In the genomic region with DNA sequence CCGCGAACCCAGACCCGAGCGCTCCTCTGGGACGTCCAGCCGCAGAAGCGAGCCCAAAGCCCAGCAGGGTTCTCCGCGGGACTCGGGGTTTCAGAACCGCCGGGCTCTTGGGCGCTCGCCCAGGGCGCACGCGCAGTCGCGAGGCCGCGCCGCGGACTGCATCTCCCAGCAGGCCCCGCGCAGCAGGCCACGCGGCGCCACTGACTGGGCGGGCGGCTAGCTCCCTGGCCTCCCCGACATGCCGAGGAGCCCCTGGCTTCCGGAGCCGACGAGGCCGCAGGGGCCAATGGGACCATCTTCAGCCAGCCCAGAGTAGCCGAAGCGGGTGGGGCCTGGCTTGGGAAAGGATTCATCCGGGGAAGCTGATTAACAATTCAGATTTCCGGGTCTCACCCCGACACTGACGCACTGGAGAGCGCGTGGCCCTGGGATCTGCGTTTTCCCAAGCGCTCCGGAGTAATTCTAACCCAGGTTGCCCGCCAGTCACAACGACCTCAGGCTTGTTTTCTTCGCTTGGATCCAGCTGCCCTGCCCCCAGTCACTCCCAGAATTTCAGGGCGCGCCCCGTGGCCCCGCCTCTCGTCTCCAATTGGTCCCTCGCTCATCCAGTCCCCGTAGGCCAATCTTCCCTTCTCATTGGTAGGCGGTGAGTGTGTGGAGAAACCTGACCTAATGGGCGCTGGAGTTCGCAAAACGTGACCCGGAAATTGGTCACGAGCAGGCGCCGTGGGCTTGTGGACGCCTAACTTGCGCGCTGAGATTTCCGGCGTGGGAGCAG, we compare ENCODE assay signal across 1 cellular context.
TF ChIP-seq lines count a peak whose summit lies in the region.

A gene (plus strand): TSS at position 745 of the 778 bp plus-strand sequence. CDS start 328 bp downstream, outside the sequence.

TF ChIP-seq in HepG2, 621 proteins besides CTCF, POLR2A, EP300 and RAD21 (continued from another document and continues in another):
- TF ChIP-seq, protein P1, sequence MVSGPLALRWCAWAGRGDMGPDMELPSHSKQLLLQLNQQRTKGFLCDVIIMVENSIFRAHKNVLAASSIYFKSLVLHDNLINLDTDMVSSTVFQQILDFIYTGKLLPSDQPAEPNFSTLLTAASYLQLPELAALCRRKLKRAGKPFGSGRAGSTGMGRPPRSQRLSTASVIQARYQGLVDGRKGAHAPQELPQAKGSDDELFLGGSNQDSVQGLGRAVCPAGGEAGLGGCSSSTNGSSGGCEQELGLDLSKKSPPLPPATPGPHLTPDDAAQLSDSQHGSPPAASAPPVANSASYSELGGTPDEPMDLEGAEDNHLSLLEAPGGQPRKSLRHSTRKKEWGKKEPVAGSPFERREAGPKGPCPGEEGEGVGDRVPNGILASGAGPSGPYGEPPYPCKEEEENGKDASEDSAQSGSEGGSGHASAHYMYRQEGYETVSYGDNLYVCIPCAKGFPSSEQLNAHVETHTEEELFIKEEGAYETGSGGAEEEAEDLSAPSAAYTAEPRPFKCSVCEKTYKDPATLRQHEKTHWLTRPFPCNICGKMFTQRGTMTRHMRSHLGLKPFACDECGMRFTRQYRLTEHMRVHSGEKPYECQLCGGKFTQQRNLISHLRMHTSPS (CRISPR knock-in tag; IDR thresholded peaks at IDR 0.05; ENCODE audit: low read depth) = no peak
- TF ChIP-seq ZNF234 (CRISPR knock-in tag; conservative IDR thresholded peaks at IDR 0.05) = peak; percentile 94
- TF ChIP-seq ETV5 (CRISPR knock-in tag; IDR thresholded peaks at IDR 0.05; ENCODE audit: borderline replicate concordance) = peak; percentile 84
- TF ChIP-seq TARDBP (CRISPR knock-in tag; IDR thresholded peaks at IDR 0.05) = peak; percentile 21
- TF ChIP-seq, protein P2, sequence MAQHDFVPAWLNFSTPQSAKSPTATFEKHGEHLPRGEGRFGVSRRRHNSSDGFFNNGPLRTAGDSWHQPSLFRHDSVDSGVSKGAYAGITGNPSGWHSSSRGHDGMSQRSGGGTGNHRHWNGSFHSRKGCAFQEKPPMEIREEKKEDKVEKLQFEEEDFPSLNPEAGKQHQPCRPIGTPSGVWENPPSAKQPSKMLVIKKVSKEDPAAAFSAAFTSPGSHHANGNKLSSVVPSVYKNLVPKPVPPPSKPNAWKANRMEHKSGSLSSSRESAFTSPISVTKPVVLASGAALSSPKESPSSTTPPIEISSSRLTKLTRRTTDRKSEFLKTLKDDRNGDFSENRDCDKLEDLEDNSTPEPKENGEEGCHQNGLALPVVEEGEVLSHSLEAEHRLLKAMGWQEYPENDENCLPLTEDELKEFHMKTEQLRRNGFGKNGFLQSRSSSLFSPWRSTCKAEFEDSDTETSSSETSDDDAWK (CRISPR knock-in tag; IDR thresholded peaks at IDR 0.05) = no peak
- no peak for TF ChIP-seq HIVEP1 (CRISPR knock-in tag; IDR thresholded peaks at IDR 0.05)
- TF ChIP-seq ZNF232 (CRISPR knock-in tag; IDR thresholded peaks at IDR 0.05; ENCODE audit: borderline replicate concordance) = 0 out of 2 replicates have a peak, but pooled peaks have one; percentile 56
- peak; percentile 75 for TF ChIP-seq TGIF2 (CRISPR knock-in tag; IDR thresholded peaks at IDR 0.05)
- peak; percentile 68; the same call in 1 of the 2 replicates for TF ChIP-seq ZNF225 (CRISPR knock-in tag; IDR thresholded peaks at IDR 0.05)
- TF ChIP-seq ZNF468 (CRISPR knock-in tag; IDR thresholded peaks at IDR 0.05) = no peak
- TF ChIP-seq TCF12 (IDR thresholded peaks at IDR 0.05) = no peak
- peak; percentile 69; the same call in 1 of the 2 replicates for TF ChIP-seq TCF12 (CRISPR knock-in tag; IDR thresholded peaks at IDR 0.05)
- TF ChIP-seq NFRKB (IDR thresholded peaks at IDR 0.05) = no peak
- TF ChIP-seq, protein P3, sequence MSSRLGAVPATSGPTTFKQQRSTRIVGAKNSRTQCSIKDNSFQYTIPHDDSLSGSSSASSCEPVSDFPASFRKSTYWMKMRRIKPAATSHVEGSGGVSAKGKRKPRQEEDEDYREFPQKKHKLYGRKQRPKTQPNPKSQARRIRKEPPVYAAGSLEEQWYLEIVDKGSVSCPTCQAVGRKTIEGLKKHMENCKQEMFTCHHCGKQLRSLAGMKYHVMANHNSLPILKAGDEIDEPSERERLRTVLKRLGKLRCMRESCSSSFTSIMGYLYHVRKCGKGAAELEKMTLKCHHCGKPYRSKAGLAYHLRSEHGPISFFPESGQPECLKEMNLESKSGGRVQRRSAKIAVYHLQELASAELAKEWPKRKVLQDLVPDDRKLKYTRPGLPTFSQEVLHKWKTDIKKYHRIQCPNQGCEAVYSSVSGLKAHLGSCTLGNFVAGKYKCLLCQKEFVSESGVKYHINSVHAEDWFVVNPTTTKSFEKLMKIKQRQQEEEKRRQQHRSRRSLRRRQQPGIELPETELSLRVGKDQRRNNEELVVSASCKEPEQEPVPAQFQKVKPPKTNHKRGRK (CRISPR knock-in tag; IDR thresholded peaks at IDR 0.05) = no peak
- peak; percentile 60; the same call in 1 of the 2 replicates for TF ChIP-seq ZNF274 (CRISPR knock-in tag; IDR thresholded peaks at IDR 0.05)
- TF ChIP-seq ZNF781 (CRISPR knock-in tag; IDR thresholded peaks at IDR 0.05; ENCODE audit: borderline replicate concordance, not compliant biosample characterization) = peak; percentile 24
- TF ChIP-seq NFE2 (CRISPR knock-in tag; IDR thresholded peaks at IDR 0.05) = no peak
- TF ChIP-seq, protein P4, sequence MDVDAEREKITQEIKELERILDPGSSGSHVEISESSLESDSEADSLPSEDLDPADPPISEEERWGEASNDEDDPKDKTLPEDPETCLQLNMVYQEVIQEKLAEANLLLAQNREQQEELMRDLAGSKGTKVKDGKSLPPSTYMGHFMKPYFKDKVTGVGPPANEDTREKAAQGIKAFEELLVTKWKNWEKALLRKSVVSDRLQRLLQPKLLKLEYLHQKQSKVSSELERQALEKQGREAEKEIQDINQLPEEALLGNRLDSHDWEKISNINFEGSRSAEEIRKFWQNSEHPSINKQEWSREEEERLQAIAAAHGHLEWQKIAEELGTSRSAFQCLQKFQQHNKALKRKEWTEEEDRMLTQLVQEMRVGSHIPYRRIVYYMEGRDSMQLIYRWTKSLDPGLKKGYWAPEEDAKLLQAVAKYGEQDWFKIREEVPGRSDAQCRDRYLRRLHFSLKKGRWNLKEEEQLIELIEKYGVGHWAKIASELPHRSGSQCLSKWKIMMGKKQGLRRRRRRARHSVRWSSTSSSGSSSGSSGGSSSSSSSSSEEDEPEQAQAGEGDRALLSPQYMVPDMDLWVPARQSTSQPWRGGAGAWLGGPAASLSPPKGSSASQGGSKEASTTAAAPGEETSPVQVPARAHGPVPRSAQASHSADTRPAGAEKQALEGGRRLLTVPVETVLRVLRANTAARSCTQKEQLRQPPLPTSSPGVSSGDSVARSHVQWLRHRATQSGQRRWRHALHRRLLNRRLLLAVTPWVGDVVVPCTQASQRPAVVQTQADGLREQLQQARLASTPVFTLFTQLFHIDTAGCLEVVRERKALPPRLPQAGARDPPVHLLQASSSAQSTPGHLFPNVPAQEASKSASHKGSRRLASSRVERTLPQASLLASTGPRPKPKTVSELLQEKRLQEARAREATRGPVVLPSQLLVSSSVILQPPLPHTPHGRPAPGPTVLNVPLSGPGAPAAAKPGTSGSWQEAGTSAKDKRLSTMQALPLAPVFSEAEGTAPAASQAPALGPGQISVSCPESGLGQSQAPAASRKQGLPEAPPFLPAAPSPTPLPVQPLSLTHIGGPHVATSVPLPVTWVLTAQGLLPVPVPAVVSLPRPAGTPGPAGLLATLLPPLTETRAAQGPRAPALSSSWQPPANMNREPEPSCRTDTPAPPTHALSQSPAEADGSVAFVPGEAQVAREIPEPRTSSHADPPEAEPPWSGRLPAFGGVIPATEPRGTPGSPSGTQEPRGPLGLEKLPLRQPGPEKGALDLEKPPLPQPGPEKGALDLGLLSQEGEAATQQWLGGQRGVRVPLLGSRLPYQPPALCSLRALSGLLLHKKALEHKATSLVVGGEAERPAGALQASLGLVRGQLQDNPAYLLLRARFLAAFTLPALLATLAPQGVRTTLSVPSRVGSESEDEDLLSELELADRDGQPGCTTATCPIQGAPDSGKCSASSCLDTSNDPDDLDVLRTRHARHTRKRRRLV (CRISPR knock-in tag; IDR thresholded peaks at IDR 0.05) = 0 out of 2 replicates have a peak, but pooled peaks have one; percentile 56
- peak; percentile 67; the same call in 1 of the 2 replicates for TF ChIP-seq ZNF335 (CRISPR knock-in tag; IDR thresholded peaks at IDR 0.05)
- TF ChIP-seq ZNF772 (CRISPR knock-in tag; IDR thresholded peaks at IDR 0.05) = peak; percentile 37
- 0 out of 2 replicates have a peak, but pooled peaks have one; percentile 32 for TF ChIP-seq THYN1 (CRISPR knock-in tag; IDR thresholded peaks at IDR 0.05; ENCODE audit: borderline replicate concordance, low read depth)
- peak; percentile 73 for TF ChIP-seq SP4 (CRISPR knock-in tag; IDR thresholded peaks at IDR 0.05)
- TF ChIP-seq, protein P5, sequence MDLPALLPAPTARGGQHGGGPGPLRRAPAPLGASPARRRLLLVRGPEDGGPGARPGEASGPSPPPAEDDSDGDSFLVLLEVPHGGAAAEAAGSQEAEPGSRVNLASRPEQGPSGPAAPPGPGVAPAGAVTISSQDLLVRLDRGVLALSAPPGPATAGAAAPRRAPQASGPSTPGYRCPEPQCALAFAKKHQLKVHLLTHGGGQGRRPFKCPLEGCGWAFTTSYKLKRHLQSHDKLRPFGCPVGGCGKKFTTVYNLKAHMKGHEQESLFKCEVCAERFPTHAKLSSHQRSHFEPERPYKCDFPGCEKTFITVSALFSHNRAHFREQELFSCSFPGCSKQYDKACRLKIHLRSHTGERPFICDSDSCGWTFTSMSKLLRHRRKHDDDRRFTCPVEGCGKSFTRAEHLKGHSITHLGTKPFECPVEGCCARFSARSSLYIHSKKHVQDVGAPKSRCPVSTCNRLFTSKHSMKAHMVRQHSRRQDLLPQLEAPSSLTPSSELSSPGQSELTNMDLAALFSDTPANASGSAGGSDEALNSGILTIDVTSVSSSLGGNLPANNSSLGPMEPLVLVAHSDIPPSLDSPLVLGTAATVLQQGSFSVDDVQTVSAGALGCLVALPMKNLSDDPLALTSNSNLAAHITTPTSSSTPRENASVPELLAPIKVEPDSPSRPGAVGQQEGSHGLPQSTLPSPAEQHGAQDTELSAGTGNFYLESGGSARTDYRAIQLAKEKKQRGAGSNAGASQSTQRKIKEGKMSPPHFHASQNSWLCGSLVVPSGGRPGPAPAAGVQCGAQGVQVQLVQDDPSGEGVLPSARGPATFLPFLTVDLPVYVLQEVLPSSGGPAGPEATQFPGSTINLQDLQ (CRISPR knock-in tag; IDR thresholded peaks at IDR 0.05) = peak; percentile 56; the same call in 1 of the 2 replicates
- TF ChIP-seq, protein P6, sequence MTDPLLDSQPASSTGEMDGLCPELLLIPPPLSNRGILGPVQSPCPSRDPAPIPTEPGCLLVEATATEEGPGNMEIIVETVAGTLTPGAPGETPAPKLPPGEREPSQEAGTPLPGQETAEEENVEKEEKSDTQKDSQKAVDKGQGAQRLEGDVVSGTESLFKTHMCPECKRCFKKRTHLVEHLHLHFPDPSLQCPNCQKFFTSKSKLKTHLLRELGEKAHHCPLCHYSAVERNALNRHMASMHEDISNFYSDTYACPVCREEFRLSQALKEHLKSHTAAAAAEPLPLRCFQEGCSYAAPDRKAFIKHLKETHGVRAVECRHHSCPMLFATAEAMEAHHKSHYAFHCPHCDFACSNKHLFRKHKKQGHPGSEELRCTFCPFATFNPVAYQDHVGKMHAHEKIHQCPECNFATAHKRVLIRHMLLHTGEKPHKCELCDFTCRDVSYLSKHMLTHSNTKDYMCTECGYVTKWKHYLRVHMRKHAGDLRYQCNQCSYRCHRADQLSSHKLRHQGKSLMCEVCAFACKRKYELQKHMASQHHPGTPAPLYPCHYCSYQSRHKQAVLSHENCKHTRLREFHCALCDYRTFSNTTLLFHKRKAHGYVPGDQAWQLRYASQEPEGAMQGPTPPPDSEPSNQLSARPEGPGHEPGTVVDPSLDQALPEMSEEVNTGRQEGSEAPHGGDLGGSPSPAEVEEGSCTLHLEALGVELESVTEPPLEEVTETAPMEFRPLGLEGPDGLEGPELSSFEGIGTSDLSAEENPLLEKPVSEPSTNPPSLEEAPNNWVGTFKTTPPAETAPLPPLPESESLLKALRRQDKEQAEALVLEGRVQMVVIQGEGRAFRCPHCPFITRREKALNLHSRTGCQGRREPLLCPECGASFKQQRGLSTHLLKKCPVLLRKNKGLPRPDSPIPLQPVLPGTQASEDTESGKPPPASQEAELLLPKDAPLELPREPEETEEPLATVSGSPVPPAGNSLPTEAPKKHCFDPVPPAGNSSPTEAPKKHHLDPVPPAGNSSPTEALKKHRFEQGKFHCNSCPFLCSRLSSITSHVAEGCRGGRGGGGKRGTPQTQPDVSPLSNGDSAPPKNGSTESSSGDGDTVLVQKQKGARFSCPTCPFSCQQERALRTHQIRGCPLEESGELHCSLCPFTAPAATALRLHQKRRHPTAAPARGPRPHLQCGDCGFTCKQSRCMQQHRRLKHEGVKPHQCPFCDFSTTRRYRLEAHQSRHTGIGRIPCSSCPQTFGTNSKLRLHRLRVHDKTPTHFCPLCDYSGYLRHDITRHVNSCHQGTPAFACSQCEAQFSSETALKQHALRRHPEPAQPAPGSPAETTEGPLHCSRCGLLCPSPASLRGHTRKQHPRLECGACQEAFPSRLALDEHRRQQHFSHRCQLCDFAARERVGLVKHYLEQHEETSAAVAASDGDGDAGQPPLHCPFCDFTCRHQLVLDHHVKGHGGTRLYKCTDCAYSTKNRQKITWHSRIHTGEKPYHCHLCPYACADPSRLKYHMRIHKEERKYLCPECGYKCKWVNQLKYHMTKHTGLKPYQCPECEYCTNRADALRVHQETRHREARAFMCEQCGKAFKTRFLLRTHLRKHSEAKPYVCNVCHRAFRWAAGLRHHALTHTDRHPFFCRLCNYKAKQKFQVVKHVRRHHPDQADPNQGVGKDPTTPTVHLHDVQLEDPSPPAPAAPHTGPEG (CRISPR knock-in tag; IDR thresholded peaks at IDR 0.05) = no peak
- TF ChIP-seq, protein P7, sequence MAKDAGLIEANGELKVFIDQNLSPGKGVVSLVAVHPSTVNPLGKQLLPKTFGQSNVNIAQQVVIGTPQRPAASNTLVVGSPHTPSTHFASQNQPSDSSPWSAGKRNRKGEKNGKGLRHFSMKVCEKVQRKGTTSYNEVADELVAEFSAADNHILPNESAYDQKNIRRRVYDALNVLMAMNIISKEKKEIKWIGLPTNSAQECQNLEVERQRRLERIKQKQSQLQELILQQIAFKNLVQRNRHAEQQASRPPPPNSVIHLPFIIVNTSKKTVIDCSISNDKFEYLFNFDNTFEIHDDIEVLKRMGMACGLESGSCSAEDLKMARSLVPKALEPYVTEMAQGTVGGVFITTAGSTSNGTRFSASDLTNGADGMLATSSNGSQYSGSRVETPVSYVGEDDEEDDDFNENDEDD (CRISPR knock-in tag; IDR thresholded peaks at IDR 0.05; ENCODE audit: borderline replicate concordance) = peak; percentile 87; the same call in 1 of the 2 replicates
- 0 out of 2 replicates have a peak, but pooled peaks have one; percentile 57 for TF ChIP-seq ELF4 (CRISPR knock-in tag; IDR thresholded peaks at IDR 0.05; ENCODE audit: borderline replicate concordance)
- TF ChIP-seq, protein P8, sequence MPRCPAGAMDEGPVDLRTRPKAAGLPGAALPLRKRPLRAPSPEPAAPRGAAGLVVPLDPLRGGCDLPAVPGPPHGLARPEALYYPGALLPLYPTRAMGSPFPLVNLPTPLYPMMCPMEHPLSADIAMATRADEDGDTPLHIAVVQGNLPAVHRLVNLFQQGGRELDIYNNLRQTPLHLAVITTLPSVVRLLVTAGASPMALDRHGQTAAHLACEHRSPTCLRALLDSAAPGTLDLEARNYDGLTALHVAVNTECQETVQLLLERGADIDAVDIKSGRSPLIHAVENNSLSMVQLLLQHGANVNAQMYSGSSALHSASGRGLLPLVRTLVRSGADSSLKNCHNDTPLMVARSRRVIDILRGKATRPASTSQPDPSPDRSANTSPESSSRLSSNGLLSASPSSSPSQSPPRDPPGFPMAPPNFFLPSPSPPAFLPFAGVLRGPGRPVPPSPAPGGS (CRISPR knock-in tag; IDR thresholded peaks at IDR 0.05) = 0 out of 2 replicates have a peak, but pooled peaks have one; percentile 11
- peak; percentile 24; the same call in 1 of the 2 replicates for TF ChIP-seq MTA1 (CRISPR knock-in tag; IDR thresholded peaks at IDR 0.05; ENCODE audit: borderline replicate concordance)
- no peak for TF ChIP-seq PITX1 (CRISPR knock-in tag; IDR thresholded peaks at IDR 0.05)
- TF ChIP-seq HOXA5 (CRISPR knock-in tag; IDR thresholded peaks at IDR 0.05) = peak; percentile 16
